1 cellular context compared by ENCODE assay signal in the genomic region with DNA sequence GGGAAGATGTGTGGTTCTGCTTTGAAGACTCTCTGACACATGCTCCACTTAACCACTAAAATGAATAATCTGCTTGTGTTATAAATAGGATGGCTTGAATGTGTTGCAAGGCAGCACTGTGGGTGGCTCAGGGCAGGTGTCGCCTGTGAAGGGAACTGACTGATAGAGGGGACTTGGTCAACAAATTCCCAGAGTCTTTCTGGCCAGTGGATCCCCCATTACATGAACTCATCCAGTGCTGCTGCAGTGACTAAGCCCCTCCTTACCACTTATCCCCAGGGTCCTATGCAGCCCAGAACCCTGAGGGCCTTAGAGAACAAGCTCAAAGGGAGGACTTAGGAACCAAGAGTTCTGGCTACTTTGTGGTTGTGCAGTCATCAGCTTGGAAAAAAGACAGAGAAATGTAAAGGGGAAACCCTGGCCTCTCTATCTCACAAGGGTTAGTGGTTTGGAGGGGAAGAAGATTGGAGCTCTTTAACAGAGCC.
TF ChIP-seq lines count a peak whose summit lies in the region.

No MANE protein-coding gene starts in this region.

TF ChIP-seq in GM12878, 131 proteins besides CTCF, POLR2A, EP300 and RAD21 (continued from another document):
- TF ChIP-seq ETV6 (conservative IDR thresholded peaks at IDR 0.05 in 1 of 2, IDR thresholded peaks at IDR 0.05 in 1 of 2; ENCODE audit: borderline replicate concordance in 1 of 2, low read depth in 1 of 2) (peak in 1 of 2 experiments; percentile 8; a peak in 1 of 4 replicates), PAX5 (IDR thresholded peaks at IDR 0.05; ENCODE audit: borderline replicate concordance, low read depth, low read length) (0 out of 2 replicates have a peak, but pooled peaks have one; percentile 25), EED (IDR thresholded peaks at IDR 0.05; ENCODE audit: low read depth) (peak; percentile 88), DPF2 (IDR thresholded peaks at IDR 0.05) (0 out of 2 replicates have a peak, but pooled peaks have one; percentile 37), IKZF1 (conservative IDR thresholded peaks at IDR 0.05) (peak; percentile 56; the same call in 1 of the 2 replicates), CREB1 (IDR thresholded peaks at IDR 0.05; ENCODE audit: low read depth) (0 out of 2 replicates have a peak, but pooled peaks have one; percentile 24), ZNF207 (IDR thresholded peaks at IDR 0.05; ENCODE audit: borderline replicate concordance) (no peak), MEF2A (IDR thresholded peaks at IDR 0.05; ENCODE audit: insufficient read depth, low read depth, low read length) (peak; percentile 65; the same call in 1 of the 2 replicates)
- TF ChIP-seq, protein P1, sequence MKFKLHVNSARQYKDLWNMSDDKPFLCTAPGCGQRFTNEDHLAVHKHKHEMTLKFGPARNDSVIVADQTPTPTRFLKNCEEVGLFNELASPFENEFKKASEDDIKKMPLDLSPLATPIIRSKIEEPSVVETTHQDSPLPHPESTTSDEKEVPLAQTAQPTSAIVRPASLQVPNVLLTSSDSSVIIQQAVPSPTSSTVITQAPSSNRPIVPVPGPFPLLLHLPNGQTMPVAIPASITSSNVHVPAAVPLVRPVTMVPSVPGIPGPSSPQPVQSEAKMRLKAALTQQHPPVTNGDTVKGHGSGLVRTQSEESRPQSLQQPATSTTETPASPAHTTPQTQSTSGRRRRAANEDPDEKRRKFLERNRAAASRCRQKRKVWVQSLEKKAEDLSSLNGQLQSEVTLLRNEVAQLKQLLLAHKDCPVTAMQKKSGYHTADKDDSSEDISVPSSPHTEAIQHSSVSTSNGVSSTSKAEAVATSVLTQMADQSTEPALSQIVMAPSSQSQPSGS (IDR thresholded peaks at IDR 0.05; ENCODE audit: low read length) = peak; percentile 54; the same call in 1 of the 2 replicates
